Comparison of ENCODE assay signal across 1 cellular context in genomic region chr3:123201557-123202427, GRCh38.
TF ChIP-seq lines count a peak whose summit lies in the region.

A gene with protein sequence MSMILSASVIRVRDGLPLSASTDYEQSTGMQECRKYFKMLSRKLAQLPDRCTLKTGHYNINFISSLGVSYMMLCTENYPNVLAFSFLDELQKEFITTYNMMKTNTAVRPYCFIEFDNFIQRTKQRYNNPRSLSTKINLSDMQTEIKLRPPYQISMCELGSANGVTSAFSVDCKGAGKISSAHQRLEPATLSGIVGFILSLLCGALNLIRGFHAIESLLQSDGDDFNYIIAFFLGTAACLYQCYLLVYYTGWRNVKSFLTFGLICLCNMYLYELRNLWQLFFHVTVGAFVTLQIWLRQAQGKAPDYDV (plus strand): TSS chr3:123201943. CDS start chr3:123209218, 7,275 bp downstream.

TF ChIP-seq in HCT116, 20 proteins besides CTCF, POLR2A, EP300 and RAD21 (continued from another document):
- TF ChIP-seq, protein P1, sequence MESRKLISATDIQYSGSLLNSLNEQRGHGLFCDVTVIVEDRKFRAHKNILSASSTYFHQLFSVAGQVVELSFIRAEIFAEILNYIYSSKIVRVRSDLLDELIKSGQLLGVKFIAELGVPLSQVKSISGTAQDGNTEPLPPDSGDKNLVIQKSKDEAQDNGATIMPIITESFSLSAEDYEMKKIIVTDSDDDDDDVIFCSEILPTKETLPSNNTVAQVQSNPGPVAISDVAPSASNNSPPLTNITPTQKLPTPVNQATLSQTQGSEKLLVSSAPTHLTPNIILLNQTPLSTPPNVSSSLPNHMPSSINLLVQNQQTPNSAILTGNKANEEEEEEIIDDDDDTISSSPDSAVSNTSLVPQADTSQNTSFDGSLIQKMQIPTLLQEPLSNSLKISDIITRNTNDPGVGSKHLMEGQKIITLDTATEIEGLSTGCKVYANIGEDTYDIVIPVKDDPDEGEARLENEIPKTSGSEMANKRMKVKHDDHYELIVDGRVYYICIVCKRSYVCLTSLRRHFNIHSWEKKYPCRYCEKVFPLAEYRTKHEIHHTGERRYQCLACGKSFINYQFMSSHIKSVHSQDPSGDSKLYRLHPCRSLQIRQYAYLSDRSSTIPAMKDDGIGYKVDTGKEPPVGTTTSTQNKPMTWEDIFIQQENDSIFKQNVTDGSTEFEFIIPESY (IDR thresholded peaks at IDR 0.05; ENCODE audit: extremely low read depth, insufficient replicate concordance, low read length), result no peak
- TF ChIP-seq TCF7L2 (IDR thresholded peaks at IDR 0.05; ENCODE audit: borderline replicate concordance, extremely low read depth, insufficient read depth, insufficient read length) (no peak), EZH2phosphoT487 (IDR thresholded peaks at IDR 0.05; ENCODE audit: borderline replicate concordance) (no peak), FOSL1 (IDR thresholded peaks at IDR 0.05; ENCODE audit: low read depth) (no peak), ZNF274 (IDR thresholded peaks at IDR 0.05; ENCODE audit: low read depth, low read length) (no peak), EGR1 (IDR thresholded peaks at IDR 0.05; ENCODE audit: low read depth) (no peak), JUND (IDR thresholded peaks at IDR 0.05) (no peak), SP1 (IDR thresholded peaks at IDR 0.05; ENCODE audit: low read depth) (peak; percentile 54), YY1 (IDR thresholded peaks at IDR 0.05; ENCODE audit: extremely low read depth, insufficient replicate concordance, low read depth, low read length) (no peak), POLR2AphosphoS5 (IDR thresholded peaks at IDR 0.05; ENCODE audit: low read depth, low read length) (peak; percentile 90), CBX3 (IDR thresholded peaks at IDR 0.05; ENCODE audit: low read depth) (no peak; the same call in 1 of the 2 replicates)
